Comparison of ENCODE assay signal across 20 cellular contexts in the genomic region with DNA sequence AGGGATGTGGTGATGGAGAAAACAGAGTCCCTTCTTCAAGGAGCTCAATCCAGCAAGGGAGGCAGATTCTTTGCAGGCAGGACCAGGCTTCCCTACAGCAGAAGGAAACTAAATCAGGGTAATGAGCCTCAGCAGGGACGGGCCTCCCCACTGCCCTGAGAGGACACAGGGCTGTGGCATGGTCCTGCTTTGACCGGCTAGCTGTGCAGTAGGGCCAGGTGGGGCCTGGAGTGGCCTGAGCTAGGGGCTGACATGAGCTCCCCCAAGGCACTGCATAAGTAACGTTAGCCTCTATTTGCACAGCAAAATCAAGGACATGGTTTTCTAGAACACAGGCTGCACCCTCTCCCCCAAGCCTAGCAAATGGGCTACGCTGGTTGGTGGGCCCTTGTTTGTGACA.
"Had no signal": no experiment of that assay in that cellular context is flagged by ENCODE, and none has a peak within 500 bp of the region (broad histone marks: within the 10 kb centered on the region; RNA-seq: fewer than 3 reads in every experiment).

No MANE protein-coding gene starts in this region.

- H3K4me1 ChIP-seq: colonic mucosa, foreskin keratinocyte, gastroesophageal sphincter, pancreas, suprapubic skin, transverse colon had no signal

- H3K27ac ChIP-seq: colonic mucosa, esophagus muscularis mucosa, foreskin keratinocyte, gastroesophageal sphincter, neutrophil, pancreas, suprapubic skin, transverse colon had no signal

- DNase-seq: colonic mucosa; effector memory CD4-positive, alpha-beta T cell; foreskin keratinocyte; hypothalamus; immature natural killer cell; islet precursor cell; kidney glomerular epithelial cell; mesenchymal stem cell; mucosa of descending colon; naive B cell; pancreas; retina; stimulated activated CD4-positive, alpha-beta T cell treated with anti-CD3 and anti-CD28 coated beads, Interleukin-2, amount 100 ng/mL, for 24 hours; stimulated activated CD4-positive, alpha-beta T cell treated with anti-CD3 and anti-CD28 coated beads, Interleukin-4, amount 100 ng/mL, for 24 hours; transverse colon had no signal

- H3K9me3 ChIP-seq: colonic mucosa, esophagus muscularis mucosa, gastroesophageal sphincter, mucosa of descending colon, neutrophil, pancreas, suprapubic skin, transverse colon had no signal

- H3K36me3 ChIP-seq: colonic mucosa, esophagus muscularis mucosa, gastroesophageal sphincter, neutrophil, pancreas, suprapubic skin, transverse colon had no signal

- ATAC-seq: foreskin keratinocyte, gastroesophageal sphincter had no signal

- H3K4me3 ChIP-seq: colonic mucosa, esophagus muscularis mucosa, gastroesophageal sphincter, mucosa of descending colon, pancreas, smooth muscle cell, suprapubic skin, transverse colon had no signal

- H3K27me3 ChIP-seq: colonic mucosa, esophagus muscularis mucosa, foreskin keratinocyte, gastroesophageal sphincter, neutrophil, pancreas, suprapubic skin, transverse colon had no signal
